In genomic region chr7:155815332-155816191, GRCh38 we compare ENCODE assay signal across 8 cellular contexts. TPM values are rescaled to one million over a fixed set of nuclear protein-coding genes. Genes with fewer than 3 reads are reported as not detected.
DNase-seq lines count a peak whose midpoint lies in the region; ATAC-seq lines count a peak whose summit lies in the region.

No MANE protein-coding gene starts in this region.

- in situ Hi-C loops in T47D (cut with HindIII; ENCODE audit: low pct_unique_long_range_greater_than_20kb, low sequenced_read_pairs): no loop called here

- peak; percentile 45 for DNase-seq in EL
- peak; percentile 49 for DNase-seq in UCSD-AML1 (lab: John Stamatoyannopoulos, UW; ENCODE audit: unreplicated experiment)
- DNase-seq in T47D (ENCODE audit: low read depth in 1 of 2, low spot score in 1 of 2): peak; percentile 55 to 67
- peak; percentile 59 to 62 for DNase-seq in lung microvascular endothelial cell (ENCODE audit: low read depth in 2 of 2)
- peak; percentile 16 to 59 (median 42) for DNase-seq in stimulated activated naive CD4-positive, alpha-beta T cell (lab: John Stamatoyannopoulos, UW)
- DNase-seq in dedifferentiated amniotic fluid mesenchymal stem cell (ENCODE audit: extremely low spot score): no peak

- peak; percentile 49 for ATAC-seq in GM19468 (IDR thresholded peaks at IDR 0.05; ENCODE audit: extremely low read depth, unreplicated experiment)
- ATAC-seq in HG03521 (IDR thresholded peaks at IDR 0.05; ENCODE audit: unreplicated experiment): peak; percentile 68

RNA-seq across cellular contexts. Expression of gene SHH, which starts 3.3 kb away (rescaled TPM):
- total RNA-seq in lung microvascular endothelial cell: under 0.01 TPM in 2 replicates
